Comparison of ENCODE assay signal across 24 cellular contexts in genomic region chr5:84748313-84748712, GRCh38.
"Had no signal": no experiment of that assay in that cellular context is flagged by ENCODE, and none has a peak within 500 bp of the region (broad histone marks: within the 10 kb centered on the region; RNA-seq: fewer than 3 reads in every experiment).

No MANE protein-coding gene starts in this region.

- H3K9me3 ChIP-seq: colonic mucosa, esophagus muscularis mucosa, esophagus squamous epithelium, gastrocnemius medialis, gastroesophageal sphincter, heart right ventricle had no signal

- H3K27me3 ChIP-seq: colonic mucosa, dorsolateral prefrontal cortex, esophagus muscularis mucosa, esophagus squamous epithelium, foreskin keratinocyte, gastrocnemius medialis, gastroesophageal sphincter, heart left ventricle, heart right ventricle had no signal

- H3K4me1 ChIP-seq: colonic mucosa, esophagus muscularis mucosa, esophagus squamous epithelium, foreskin keratinocyte, gastrocnemius medialis, gastroesophageal sphincter, heart left ventricle, heart right ventricle had no signal

- ATAC-seq: effector memory CD8-positive, alpha-beta T cell; esophagus mucosa; foreskin keratinocyte; gastrocnemius medialis; gastroesophageal sphincter; heart left ventricle; heart right ventricle had no signal

- H3K27ac ChIP-seq: colonic mucosa, coronary artery, dorsolateral prefrontal cortex, epithelial cell of prostate, esophagus muscularis mucosa, esophagus squamous epithelium, foreskin keratinocyte, gastrocnemius medialis, gastroesophageal sphincter, heart left ventricle, heart right ventricle had no signal

- H3K36me3 ChIP-seq: colonic mucosa, esophagus muscularis mucosa, esophagus squamous epithelium, gastrocnemius medialis, gastroesophageal sphincter, heart left ventricle, heart right ventricle had no signal

- DNase-seq: colonic mucosa; cortex of kidney; dermis blood vessel endothelial cell; dorsolateral prefrontal cortex; effector CD4-positive, alpha-beta T cell; effector CD8-positive, alpha-beta T cell; effector memory CD4-positive, alpha-beta T cell; effector memory CD8-positive, alpha-beta T cell; endodermal cell; erythroblast; esophagus squamous epithelium; foreskin fibroblast; foreskin keratinocyte; foreskin melanocyte; gastrocnemius medialis; glutamatergic neuron; head of caudate nucleus; heart left ventricle; heart right ventricle had no signal

- H3K4me3 ChIP-seq: colonic mucosa, coronary artery, dorsolateral prefrontal cortex, esophagus muscularis mucosa, esophagus squamous epithelium, gastrocnemius medialis, gastroesophageal sphincter, heart left ventricle, heart right ventricle had no signal
